ENCODE assay signal across 2 cellular contexts in genomic region chr11:16093889-16094653, GRCh38.
TF ChIP-seq lines count a peak whose summit lies in the region.

No MANE protein-coding gene starts in this region.

TF ChIP-seq in K562, 482 proteins besides CTCF, POLR2A, EP300 and RAD21 (continued from another document and continues in another):
- TF ChIP-seq BHLHE40 (IDR thresholded peaks at IDR 0.05; ENCODE audit: low read length) (peak; percentile 73), ZNF778 (CRISPR knock-in tag; IDR thresholded peaks at IDR 0.05) (no peak), STAT5A (IDR thresholded peaks at IDR 0.05; ENCODE audit: borderline replicate concordance, low read length) (peak; percentile 43; the same call in 1 of the 2 replicates), CCNT2 (IDR thresholded peaks at IDR 0.05; ENCODE audit: borderline replicate concordance, extremely low read depth, insufficient read length, low read depth, low read length) (peak; percentile 41), ZNF407 (IDR thresholded peaks at IDR 0.05; ENCODE audit: low read depth) (no peak), RAD51 (IDR thresholded peaks at IDR 0.05; ENCODE audit: borderline replicate concordance, low read depth) (peak; percentile 83), RREB1 (CRISPR knock-in tag; IDR thresholded peaks at IDR 0.05) (no peak), MTA2 (IDR thresholded peaks at IDR 0.05; ENCODE audit: low read depth) (peak; percentile 61), FOXK2 (conservative IDR thresholded peaks at IDR 0.05 in 1 of 2, IDR thresholded peaks at IDR 0.05 in 1 of 2; ENCODE audit: low read depth in 2 of 2) (0 out of 4 replicates have a peak, but pooled peaks of 1 of the 2 experiments have one; percentile 22), ZNF445 (CRISPR knock-in tag; IDR thresholded peaks at IDR 0.05; ENCODE audit: low read depth) (no peak), PML (IDR thresholded peaks at IDR 0.05; ENCODE audit: low read length) (peak; percentile 46; the same call in 1 of the 2 replicates), HDGF (IDR thresholded peaks at IDR 0.05) (no peak)

TF ChIP-seq in HepG2, 621 proteins besides CTCF, POLR2A, EP300 and RAD21 (continued from another document and continues in another):
- TF ChIP-seq AHDC1 (CRISPR knock-in tag; IDR thresholded peaks at IDR 0.05; ENCODE audit: borderline replicate concordance) (peak; percentile 88; the same call in 1 of the 2 replicates), SOX5 (CRISPR knock-in tag; IDR thresholded peaks at IDR 0.05; ENCODE audit: borderline replicate concordance) (peak; percentile 48; the same call in 1 of the 2 replicates), ARNTL (CRISPR knock-in tag; IDR thresholded peaks at IDR 0.05) (0 out of 2 replicates have a peak, but pooled peaks have one; percentile 35), POGZ (CRISPR knock-in tag; IDR thresholded peaks at IDR 0.05) (peak; percentile 75), FOXP1 (IDR thresholded peaks at IDR 0.05) (no peak), FOXP1 (CRISPR knock-in tag; IDR thresholded peaks at IDR 0.05) (peak; percentile 51; the same call in 1 of the 2 replicates), KLF12 (CRISPR knock-in tag; IDR thresholded peaks at IDR 0.05; ENCODE audit: borderline replicate concordance) (no peak), HDAC2 (CRISPR knock-in tag; IDR thresholded peaks at IDR 0.05) (peak; percentile 24; the same call in 1 of the 2 replicates), SOX6 (IDR thresholded peaks at IDR 0.05) (no peak), SOX6 (CRISPR knock-in tag; IDR thresholded peaks at IDR 0.05) (peak; percentile 64; the same call in 1 of the 2 replicates), LBX2 (CRISPR knock-in tag; IDR thresholded peaks at IDR 0.05; ENCODE audit: borderline replicate concordance) (no peak), ARID5B (CRISPR knock-in tag; IDR thresholded peaks at IDR 0.05) (peak; percentile 60; the same call in 1 of the 2 replicates), HNF4A (CRISPR knock-in tag; IDR thresholded peaks at IDR 0.05) (peak; percentile 85), BCL6 (CRISPR knock-in tag; IDR thresholded peaks at IDR 0.05) (0 out of 2 replicates have a peak, but pooled peaks have one; percentile 31), SKIL (CRISPR knock-in tag; IDR thresholded peaks at IDR 0.05; ENCODE audit: borderline replicate concordance) (0 out of 2 replicates have a peak, but pooled peaks have one; percentile 21), FOXA3 (CRISPR knock-in tag; IDR thresholded peaks at IDR 0.05) (peak; percentile 64), ZMYM3 (CRISPR knock-in tag; IDR thresholded peaks at IDR 0.05) (no peak), MEF2D (CRISPR knock-in tag; IDR thresholded peaks at IDR 0.05) (peak; percentile 50; the same call in 1 of the 2 replicates), SAP130 (CRISPR knock-in tag; IDR thresholded peaks at IDR 0.05; ENCODE audit: low read depth) (peak; percentile 36; the same call in 1 of the 2 replicates), CREM (IDR thresholded peaks at IDR 0.05) (no peak), CREM (CRISPR knock-in tag; IDR thresholded peaks at IDR 0.05) (no peak), PAXIP1 (CRISPR knock-in tag; conservative IDR thresholded peaks at IDR 0.05) (peak; percentile 86), NR2F6 (IDR thresholded peaks at IDR 0.05) (no peak), NR2F6 (CRISPR knock-in tag; IDR thresholded peaks at IDR 0.05) (peak; percentile 25; the same call in 1 of the 2 replicates), RARA (CRISPR knock-in tag; IDR thresholded peaks at IDR 0.05) (peak; percentile 35; the same call in 1 of the 2 replicates), MLX (CRISPR knock-in tag; IDR thresholded peaks at IDR 0.05) (peak; percentile 71; the same call in 1 of the 2 replicates), ELF3 (CRISPR knock-in tag; IDR thresholded peaks at IDR 0.05) (peak; percentile 44; the same call in 1 of the 2 replicates), ISL2 (CRISPR knock-in tag; IDR thresholded peaks at IDR 0.05) (0 out of 2 replicates have a peak, but pooled peaks have one; percentile 27), ZMYM4 (CRISPR knock-in tag; IDR thresholded peaks at IDR 0.05) (peak; percentile 46; the same call in 1 of the 2 replicates), LCORL (IDR thresholded peaks at IDR 0.05) (0 out of 2 replicates have a peak, but pooled peaks have one; percentile 24), LCORL (CRISPR knock-in tag; IDR thresholded peaks at IDR 0.05) (peak; percentile 68), HDAC1 (CRISPR knock-in tag; IDR thresholded peaks at IDR 0.05) (0 out of 2 replicates have a peak, but pooled peaks have one; percentile 21)
